ENCODE assay signal across 20 cellular contexts in the genomic region with DNA sequence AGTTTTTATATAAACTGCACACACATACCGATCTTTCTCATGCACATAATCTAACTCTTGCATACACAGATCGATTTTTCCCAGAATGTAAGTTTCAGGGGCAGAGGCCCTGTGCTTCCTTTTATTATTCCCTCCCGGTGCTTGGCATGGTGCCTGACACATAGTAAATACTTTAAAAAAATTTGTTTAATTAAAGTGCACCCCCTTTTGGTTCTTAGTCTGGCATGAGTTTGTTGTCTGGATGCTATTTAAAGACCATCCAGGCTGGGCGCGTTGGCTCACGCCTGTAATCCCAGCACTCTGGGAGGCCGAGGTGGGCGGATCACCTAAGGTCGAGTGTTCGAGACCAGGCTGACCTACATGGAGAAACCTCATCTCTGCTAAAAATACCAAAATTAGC.
"Had no signal": no experiment of that assay in that cellular context is flagged by ENCODE, and none has a peak within 500 bp of the region (broad histone marks: within the 10 kb centered on the region; RNA-seq: fewer than 3 reads in every experiment).

No MANE protein-coding gene starts in this region.

- H3K4me1 ChIP-seq: adrenal gland had no signal

- H3K27me3 ChIP-seq: gastrocnemius medialis had no signal

- FAIRE-seq: astrocyte, bronchial epithelial cell, kidney, urothelium cell line had no signal

- DNase-seq: activated CD4-positive, alpha-beta T cell treated with anti-CD3 and anti-CD28 coated beads for 1 hour; activated CD8-positive, alpha-beta memory T cell treated with anti-CD3 and anti-CD28 coated beads for 24 hours; activated gamma-delta T cell; cerebellar nuclear complex; effector CD4-positive, alpha-beta T cell; gastrocnemius medialis; head of caudate nucleus; kidney; nephron progenitor cell; occipital lobe; stimulated activated CD4-positive, alpha-beta T cell treated with anti-CD3 and anti-CD28 coated beads, Interleukin-2, amount 100 ng/mL, for 24 hours; stimulated activated naive CD4-positive, alpha-beta T cell treated with Interleukin-2 at 50 U/mL for 16 hours; tibial artery had no signal

- H3K27ac ChIP-seq: adrenal gland, tibial artery, VCaP had no signal

- H3K36me3 ChIP-seq: adrenal gland, gastrocnemius medialis, tibial artery had no signal

- H3K4me3 ChIP-seq: adrenal gland, gastrocnemius medialis, lung, tibial artery had no signal

- H3K9me3 ChIP-seq: adrenal gland, gastrocnemius medialis, tibial artery had no signal

- ATAC-seq: gastrocnemius medialis, left lobe of liver had no signal
